In genomic region chr16:23803591-23804123, GRCh38 we compare ENCODE assay signal across 9 cellular contexts. TPM values are rescaled to one million over a fixed set of nuclear protein-coding genes. Genes with fewer than 3 reads are reported as not detected.
DNase-seq lines count a peak whose midpoint lies in the region; ATAC-seq lines count a peak whose summit lies in the region.
"Had no signal": no experiment of that assay in that cellular context is flagged by ENCODE, and none has a peak within 500 bp of the region (broad histone marks: within the 10 kb centered on the region; RNA-seq: fewer than 3 reads in every experiment).

No MANE protein-coding gene starts in this region.

- H3K4me3 ChIP-seq in H7 (ENCODE audit: insufficient read depth, low read depth, low read length), result no peak overlapping the region

- peaks cover 1% of the 10 kb centered on the region; the same call in 1 of the 2 replicates for H3K27me3 ChIP-seq in H7 (ENCODE audit: control insufficient read depth, insufficient read depth, low read length)

- H3K36me3 Mint-ChIP-seq in naive B cell, result no peaks in the 10 kb centered on the region
- H3K36me3 Mint-ChIP-seq in stimulated activated naive B cell treated with anti-CD40 and anti-IgM and Interleukin-4, amounts not matched to agents 10 μg/mL and 1 μg/mL and 100 μg/mL, for 72 hours, result no peaks in the 10 kb centered on the region

- H3K4me1 Mint-ChIP-seq in naive B cell, result peaks cover 30 to 45% (median 34%) of the 10 kb centered on the region in 3 donors
- H3K4me1 Mint-ChIP-seq in stimulated activated naive B cell treated with anti-CD40 and anti-IgM and Interleukin-4, amounts not matched to agents 10 μg/mL and 1 μg/mL and 100 μg/mL, for 72 hours, result peaks cover 22 to 45% of the 10 kb centered on the region in 2 donors

- ATAC-seq in naive B cell (ENCODE audit: low read depth in 2 of 2) (peak; percentile 53 to 68), HG03045 (IDR thresholded peaks at IDR 0.05; ENCODE audit: unreplicated experiment) (no peak)
- peak; percentile 60 to 75 for ATAC-seq in stimulated activated naive B cell treated with anti-CD40 and anti-IgM and Interleukin-4, amounts not matched to agents 10 μg/mL and 1 μg/mL and 100 μg/mL, for 72 hours (replicated peaks)

- H3K36me3 ChIP-seq in H7 (replicated peaks; ENCODE audit: control insufficient read depth, insufficient read depth, low read length), result no peaks in the 10 kb centered on the region

- H3K4me3 Mint-ChIP-seq in naive B cell, result peak overlapping the region in 4 of 8 donors; percentile 17 to 68 (median 30)
- peak overlapping the region; percentile 15 to 47 for H3K4me3 Mint-ChIP-seq in stimulated activated naive B cell treated with anti-CD40 and anti-IgM and Interleukin-4, amounts not matched to agents 10 μg/mL and 1 μg/mL and 100 μg/mL, for 72 hours
- H3K4me3 Mint-ChIP-seq: T-helper 1 cell treated with Interleukin-12 subunit alpha and Interleukin-12 subunit beta and Interleukin-4 antibody, amounts not matched to agents 30 μg/mL and 1 μg/mL, for 36 hours had no signal

- DNase-seq in D341Med (ENCODE audit: low spot score) (peak; percentile 72), H7 (peak; percentile 75), NCI-H345 (lab: John Stamatoyannopoulos, UW) (peak; percentile 45), naive B cell (peak; percentile 61)
- DNase-seq in activated CD4-positive, alpha-beta T cell treated with anti-CD3 and anti-CD28 coated beads, Interleukin-2, amount 50 U/mL, for 48 hours, result peak; percentile 69 to 79
- peak; percentile 30 for DNase-seq in effector CD8-positive, alpha-beta T cell (lab: John Stamatoyannopoulos, UW)
- DNase-seq in stimulated activated naive B cell treated with anti-CD40 and anti-IgM and Interleukin-4, amounts not matched to agents 10 μg/mL and 1 μg/mL and 100 μg/mL, for 72 hours, result peak; percentile 65

- no peaks in the 10 kb centered on the region for H3K27me3 Mint-ChIP-seq in naive B cell
- H3K27me3 Mint-ChIP-seq in stimulated activated naive B cell treated with anti-CD40 and anti-IgM and Interleukin-4, amounts not matched to agents 10 μg/mL and 1 μg/mL and 100 μg/mL, for 72 hours, result no peaks in the 10 kb centered on the region

- H3K9me3 Mint-ChIP-seq in naive B cell, result no peaks in the 10 kb centered on the region
- no peaks in the 10 kb centered on the region for H3K9me3 Mint-ChIP-seq in stimulated activated naive B cell treated with anti-CD40 and anti-IgM and Interleukin-4, amounts not matched to agents 10 μg/mL and 1 μg/mL and 100 μg/mL, for 72 hours
- H3K9me3 Mint-ChIP-seq: T-helper 1 cell treated with Interleukin-12 subunit alpha and Interleukin-12 subunit beta and Interleukin-4 antibody, amounts not matched to agents 30 μg/mL and 1 μg/mL, for 36 hours had no signal

- peak overlapping the region in 3 of 6 donors; percentile 1 to 40 (median 38) for H3K27ac Mint-ChIP-seq in naive B cell
- H3K27ac Mint-ChIP-seq in stimulated activated naive B cell treated with anti-CD40 and anti-IgM and Interleukin-4, amounts not matched to agents 10 μg/mL and 1 μg/mL and 100 μg/mL, for 72 hours, result peak overlapping the region; percentile 9
- H3K27ac Mint-ChIP-seq: T-helper 1 cell treated with Interleukin-12 subunit alpha and Interleukin-12 subunit beta and Interleukin-4 antibody, amounts not matched to agents 30 μg/mL and 1 μg/mL, for 36 hours had no signal

RNA-seq across cellular contexts. Expression of gene PRKCB, which starts 32.1 kb away (rescaled TPM):
- total RNA-seq in H7 (2014; rRNA removed; shearing (Covaris generic)), result 0.44 and 0.80 TPM in 2 replicates
- 100 to 1,000 TPM; 213 to 344 (median 285) TPM for polyA plus RNA-seq in naive B cell (ENCODE audit: low read depth in 6 of 6)

RNA-seq across cellular contexts. Expression of gene CHP2, which starts 48.8 kb away (rescaled TPM):
- total RNA-seq in H7 (2014; rRNA removed; shearing (Covaris generic)), result 1.9 and 2.1 TPM in 2 replicates
- not detected for polyA plus RNA-seq in naive B cell (ENCODE audit: low read depth in 6 of 6)
